24 cellular contexts compared by ENCODE assay signal in genomic region chr7:112118581-112119566, GRCh38.
"Had no signal": no experiment of that assay in that cellular context is flagged by ENCODE, and none has a peak within 500 bp of the region (broad histone marks: within the 10 kb centered on the region; RNA-seq: fewer than 3 reads in every experiment).

No MANE protein-coding gene starts in this region.

- H3K27me3 ChIP-seq: body of pancreas, hepatocyte, upper lobe of left lung had no signal

- H3K27ac ChIP-seq: body of pancreas, hepatocyte had no signal

- ATAC-seq: activated CD8-positive, alpha-beta T cell treated with anti-CD3 and anti-CD28 coated beads for 36 hours; activated naive CD4-positive, alpha-beta T cell treated with anti-CD3 and anti-CD28 coated beads, Interleukin-2, amount 50 U/mL, for 72 hours; activated T-cell treated with anti-CD3 and anti-CD28 coated beads, Interleukin-2, amount 50 U/mL, for 4 hours; body of pancreas; natural killer cell treated with Interleukin-12 subunit alpha and Interleukin-12 subunit beta and Interleukin-15 and Interleukin-18, amount 100 ng/mL, for 72 hours; stimulated activated naive CD8-positive, alpha-beta T cell treated with anti-CD3 and anti-CD28 coated beads, Interleukin-15, Interleukin-2, amounts not matched to agents 100 U/mL and 50 U/mL, for 24 hours had no signal

- H3K4me3 ChIP-seq: body of pancreas, hepatocyte, skin epidermis, upper lobe of left lung had no signal

- H3K9me3 ChIP-seq: body of pancreas, upper lobe of left lung had no signal

- H3K36me3 ChIP-seq: upper lobe of left lung had no signal

- H3K4me1 ChIP-seq: body of pancreas had no signal

- DNase-seq: activated B cell treated with CpG ODN at 0.5 μM for 24 hours; activated CD4-positive, alpha-beta T cell treated with anti-CD3 and anti-CD28 coated beads for 48 hours; activated CD8-positive, alpha-beta T cell treated with anti-CD3 and anti-CD28 coated beads for 36 hours; activated gamma-delta T cell; activated T-cell treated with anti-CD3 and anti-CD28 coated beads, Interleukin-2, amount 50 U/mL, for 4 hours; amniotic stem cell; body of pancreas; dermis blood vessel endothelial cell; endodermal cell; erythroblast; kidney; mesendoderm; nucleus accumbens; posterior cingulate gyrus; retina; stimulated activated CD4-positive, alpha-beta T cell treated with anti-CD3 and anti-CD28 coated beads, Interleukin-4, amount 100 ng/mL, for 4 hours; stimulated activated CD8-positive, alpha-beta memory T cell treated with anti-CD3 and anti-CD28 coated beads, Interleukin-4, amount 100 ng/mL, for 48 hours; stimulated activated naive CD8-positive, alpha-beta T cell treated with anti-CD3 and anti-CD28 coated beads, Interleukin-15, Interleukin-2, amounts not matched to agents 100 U/mL and 50 U/mL, for 24 hours; SW 1271 had no signal
